In the genomic region with DNA sequence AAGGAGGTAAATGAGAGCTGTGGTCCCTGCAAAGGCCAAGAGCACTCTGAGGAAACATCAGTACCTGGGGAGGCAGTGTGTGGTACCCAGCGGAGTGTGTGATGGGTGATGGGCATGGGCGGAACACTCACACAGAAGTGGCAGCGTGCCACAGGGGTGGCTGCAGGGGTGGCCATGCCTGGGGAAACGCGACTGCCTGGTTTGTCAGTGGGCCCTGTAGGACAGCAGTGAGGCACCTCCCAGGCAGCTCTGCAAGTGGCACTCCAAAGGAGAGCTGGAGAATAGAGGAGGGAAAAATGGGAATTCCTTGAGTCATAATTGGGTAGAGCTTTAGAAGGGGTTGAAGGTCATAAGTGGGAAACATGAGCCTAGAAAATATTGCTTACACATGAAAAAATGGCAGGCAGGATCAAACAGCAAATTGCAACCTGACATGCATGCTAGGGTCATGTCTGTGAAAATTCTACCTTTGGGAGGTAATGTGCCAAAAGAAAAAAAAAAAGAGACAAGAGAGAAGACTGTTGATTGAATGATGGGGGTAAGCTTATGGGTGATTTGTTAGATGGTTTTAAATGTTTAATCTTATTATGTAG, we compare ENCODE assay signal across 24 cellular contexts.
"Had no signal": no experiment of that assay in that cellular context is flagged by ENCODE, and none has a peak within 500 bp of the region (broad histone marks: within the 10 kb centered on the region; RNA-seq: fewer than 3 reads in every experiment).

No MANE protein-coding gene starts in this region.

- H3K36me3 Mint-ChIP-seq: activated naive CD4-positive, alpha-beta T cell treated with anti-CD3 and anti-CD28 coated beads, Interleukin-2, amount 50 U/mL, for 72 hours; stimulated activated effector memory CD8-positive, alpha-beta T cell treated with anti-CD3 and anti-CD28 coated beads, Interleukin-12 subunit alpha, Interleukin-12 subunit beta, amount 100 ng/mL, for 72 hours had no signal

- FAIRE-seq: astrocyte, kidney had no signal

- H3K27ac ChIP-seq: adrenal gland, gastroesophageal sphincter, heart left ventricle, psoas muscle, skin epidermis, thoracic aorta had no signal

- ATAC-seq: activated CD4-positive, alpha-beta T cell treated with anti-CD3 and anti-CD28 coated beads for 36 hours; activated naive CD4-positive, alpha-beta T cell treated with anti-CD3 and anti-CD28 coated beads, Interleukin-2, amount 50 U/mL, for 72 hours; gastroesophageal sphincter; heart left ventricle; left lobe of liver; right cardiac atrium; stimulated activated effector memory CD8-positive, alpha-beta T cell treated with anti-CD3 and anti-CD28 coated beads, Interleukin-12 subunit alpha, Interleukin-12 subunit beta, amount 100 ng/mL, for 72 hours had no signal

- H3K36me3 ChIP-seq: adrenal gland, breast epithelium, gastroesophageal sphincter, heart left ventricle, thoracic aorta had no signal

- H3K27ac Mint-ChIP-seq: activated CD4-positive, alpha-beta T cell treated with anti-CD3 and anti-CD28 coated beads for 36 hours; activated naive CD4-positive, alpha-beta T cell treated with anti-CD3 and anti-CD28 coated beads, Interleukin-2, amount 50 U/mL, for 72 hours; activated T-helper 1 cell treated with anti-CD3 and anti-CD28 coated beads, Interleukin-12 subunit alpha, Interleukin-12 subunit beta, Interleukin-2, Interleukin-4 antibody, amounts not matched to agents 30 ng/mL and 10 ng/mL and 1 ng/mL, durations not matched to agents 14 hours and 24 hours and 36 hours; nephron progenitor cell; stimulated activated effector memory CD8-positive, alpha-beta T cell treated with anti-CD3 and anti-CD28 coated beads, Interleukin-12 subunit alpha, Interleukin-12 subunit beta, amount 100 ng/mL, for 72 hours had no signal

- H3K27me3 ChIP-seq: adrenal gland, breast epithelium, gastroesophageal sphincter, heart left ventricle had no signal

- H3K4me3 Mint-ChIP-seq: activated CD4-positive, alpha-beta T cell treated with anti-CD3 and anti-CD28 coated beads for 36 hours; activated T-helper 1 cell treated with anti-CD3 and anti-CD28 coated beads, Interleukin-12 subunit alpha, Interleukin-12 subunit beta, Interleukin-2, Interleukin-4 antibody, amounts not matched to agents 30 ng/mL and 10 ng/mL and 1 ng/mL, durations not matched to agents 14 hours and 24 hours and 36 hours; nephron progenitor cell; stimulated activated effector memory CD8-positive, alpha-beta T cell treated with anti-CD3 and anti-CD28 coated beads, Interleukin-12 subunit alpha, Interleukin-12 subunit beta, amount 100 ng/mL, for 72 hours had no signal

- H3K9me3 Mint-ChIP-seq: activated naive CD4-positive, alpha-beta T cell treated with anti-CD3 and anti-CD28 coated beads, Interleukin-2, amount 50 U/mL, for 72 hours; activated T-helper 1 cell treated with anti-CD3 and anti-CD28 coated beads, Interleukin-12 subunit alpha, Interleukin-12 subunit beta, Interleukin-2, Interleukin-4 antibody, amounts not matched to agents 30 ng/mL and 10 ng/mL and 1 ng/mL, durations not matched to agents 14 hours and 24 hours and 36 hours; nephron progenitor cell; stimulated activated effector memory CD8-positive, alpha-beta T cell treated with anti-CD3 and anti-CD28 coated beads, Interleukin-12 subunit alpha, Interleukin-12 subunit beta, amount 100 ng/mL, for 72 hours had no signal

- H3K4me3 ChIP-seq: adrenal gland, breast epithelium, gastroesophageal sphincter, heart left ventricle, lung, psoas muscle, skin epidermis, thoracic aorta had no signal

- H3K27me3 Mint-ChIP-seq: activated CD4-positive, alpha-beta T cell treated with anti-CD3 and anti-CD28 coated beads for 36 hours had no signal

- DNase-seq: activated CD4-positive, alpha-beta T cell treated with anti-CD3 and anti-CD28 coated beads for 36 hours; activated CD4-positive, alpha-beta T cell treated with anti-CD3 and anti-CD28 coated beads, Interleukin-2, amount 50 U/mL, for 48 hours; activated gamma-delta T cell treated with Interleukin-2 at 50 U/mL for 16 hours; adrenal gland; cortex of kidney; effector CD4-positive, alpha-beta T cell; heart left ventricle; kidney; midbrain; nephron progenitor cell; occipital lobe; psoas muscle; right cardiac atrium; stimulated activated CD4-positive, alpha-beta T cell treated with anti-CD3 and anti-CD28 coated beads, Interleukin-4, amount 100 ng/mL, for 1 hour had no signal

- H3K9me3 ChIP-seq: adrenal gland, breast epithelium, gastroesophageal sphincter, heart left ventricle, psoas muscle, thoracic aorta had no signal
